1 cellular context compared by ENCODE assay signal in the genomic region with DNA sequence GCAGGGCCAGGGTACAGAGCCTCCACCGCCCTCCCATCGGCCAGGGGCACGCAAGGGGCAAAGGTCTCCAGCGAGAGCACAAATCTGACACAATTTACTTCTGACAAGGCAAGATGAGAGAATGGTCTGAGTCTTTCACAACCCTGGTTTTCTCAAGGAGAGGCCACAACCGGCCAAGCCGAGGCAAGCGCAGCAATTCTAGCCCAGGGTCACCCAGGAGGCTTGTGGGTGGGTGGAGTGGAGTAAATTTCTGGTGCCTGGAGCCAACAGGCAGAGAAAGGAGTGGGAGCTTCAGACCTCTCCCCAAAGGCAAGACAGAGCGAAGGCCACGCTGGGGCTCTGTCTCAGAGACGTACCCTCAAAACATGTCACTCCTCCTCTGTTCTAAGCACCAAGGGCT.
TF ChIP-seq lines count a peak whose summit lies in the region.

No MANE protein-coding gene starts in this region.

TF ChIP-seq in H1, 55 proteins besides CTCF, POLR2A, EP300 and RAD21:
- no peak for TF ChIP-seq PHF8 (conservative IDR thresholded peaks at IDR 0.05; ENCODE audit: low read depth, low read length)
- no peak for TF ChIP-seq GABPA (IDR thresholded peaks at IDR 0.05; ENCODE audit: borderline replicate concordance, insufficient read depth, low read length)
- no peak for TF ChIP-seq SRF (IDR thresholded peaks at IDR 0.05; ENCODE audit: low read depth, low read length)
- TF ChIP-seq KDM1A (IDR thresholded peaks at IDR 0.05; ENCODE audit: borderline replicate concordance, low read length): no peak
- TF ChIP-seq HDAC6 (IDR thresholded peaks at IDR 0.05; ENCODE audit: low read depth, low read length): no peak
- no peak for TF ChIP-seq SP1 (IDR thresholded peaks at IDR 0.05; ENCODE audit: low read depth, low read length)
- TF ChIP-seq BCL11A (IDR thresholded peaks at IDR 0.05; ENCODE audit: low read depth in 2 of 2, low read length in 2 of 2): no peak
- no peak for TF ChIP-seq CEBPB (IDR thresholded peaks at IDR 0.05; ENCODE audit: low read depth, low read length)
- TF ChIP-seq SP4 (IDR thresholded peaks at IDR 0.05; ENCODE audit: low read length): no peak
- no peak for TF ChIP-seq SP2 (IDR thresholded peaks at IDR 0.05; ENCODE audit: low read length)
- no peak for TF ChIP-seq CHD1 (IDR thresholded peaks at IDR 0.05; ENCODE audit: low read depth, low read length)
- TF ChIP-seq, protein P1, sequence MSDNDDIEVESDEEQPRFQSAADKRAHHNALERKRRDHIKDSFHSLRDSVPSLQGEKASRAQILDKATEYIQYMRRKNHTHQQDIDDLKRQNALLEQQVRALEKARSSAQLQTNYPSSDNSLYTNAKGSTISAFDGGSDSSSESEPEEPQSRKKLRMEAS (IDR thresholded peaks at IDR 0.05): no peak
- no peak for TF ChIP-seq TBP (IDR thresholded peaks at IDR 0.05; ENCODE audit: low read depth, low read length)
- no peak for TF ChIP-seq FOSL1 (IDR thresholded peaks at IDR 0.05; ENCODE audit: insufficient read depth, low read depth, low read length)
- TF ChIP-seq RNF2 (IDR thresholded peaks at IDR 0.05; ENCODE audit: borderline replicate concordance, low read depth, low read length, missing control alignments, poor library complexity, severe bottlenecking): no peak
- no peak for TF ChIP-seq POU5F1 (IDR thresholded peaks at IDR 0.05; ENCODE audit: low read depth, low read length)
- no peak for TF ChIP-seq TAF1 (IDR thresholded peaks at IDR 0.05; ENCODE audit: low read depth, low read length)
- no peak for TF ChIP-seq TCF12 (IDR thresholded peaks at IDR 0.05; ENCODE audit: low read depth, low read length)
- no peak for TF ChIP-seq ZNF274 (IDR thresholded peaks at IDR 0.05; ENCODE audit: borderline replicate concordance, extremely low read depth, low read length)
